12 cellular contexts compared by ENCODE assay signal in genomic region chr12:4603946-4604345, GRCh38. TPM values are rescaled to one million over a fixed set of nuclear protein-coding genes. Genes with fewer than 3 reads are reported as not detected.
A peak's percentile ranks its signal among the peaks of the same experiment; 100 is the strongest.
DNase-seq lines count a peak whose midpoint lies in the region; ATAC-seq and TF ChIP-seq lines count a peak whose summit lies in the region.
"Had no signal": no experiment of that assay in that cellular context is flagged by ENCODE, and none has a peak within 500 bp of the region (broad histone marks: within the 10 kb centered on the region; RNA-seq: fewer than 3 reads in every experiment).

No MANE protein-coding gene starts in this region.

- no peaks in the 10 kb centered on the region for H3K9me3 ChIP-seq in parathyroid adenoma (ENCODE audit: control insufficient read depth, low read length)
- H3K9me3 ChIP-seq: A549; BE2C; BLaER1; BLaER1 treated with 17β-estradiol and CSF1 and Interleukin-3, amounts not matched to agents 10 nM and 100 nM; Caco-2 had no signal

- no peak overlapping the region for H3K9ac ChIP-seq in parathyroid adenoma

- no peaks in the 10 kb centered on the region for H3K27me3 ChIP-seq in parathyroid adenoma (ENCODE audit: control insufficient read depth, insufficient read depth, low read length)
- H3K27me3 ChIP-seq: BLaER1; BLaER1 treated with 17β-estradiol and CSF1 and Interleukin-3, amounts not matched to agents 10 nM and 100 nM had no signal

- H3K4me1 ChIP-seq in parathyroid adenoma: no peaks in the 10 kb centered on the region
- H3K4me1 ChIP-seq: BLaER1 had no signal

- H3K27ac ChIP-seq in parathyroid adenoma: no peak overlapping the region
- H3K27ac ChIP-seq: BLaER1; BLaER1 treated with 17β-estradiol and CSF1 and Interleukin-3, amounts not matched to agents 10 nM and 100 nM had no signal

- H2AFZ ChIP-seq in parathyroid adenoma: peak overlapping the region; percentile 92

- H3K36me3 ChIP-seq in parathyroid adenoma (ENCODE audit: control insufficient read depth, insufficient read depth, low read length): no peaks in the 10 kb centered on the region
- H3K36me3 ChIP-seq: BE2C; BLaER1; BLaER1 treated with 17β-estradiol and CSF1 and Interleukin-3, amounts not matched to agents 10 nM and 100 nM had no signal

- intact Hi-C loops in left colon (cut with DNase I, micrococcal nuclease): no loop called here

- ATAC-seq in left colon (peak; percentile 52), HG03571 (IDR thresholded peaks at IDR 0.05; ENCODE audit: unreplicated experiment) (no peak)

- TF ChIP-seq CTCF in LNCaP clone FGC (IDR thresholded peaks at IDR 0.05; ENCODE audit: control insufficient read depth, extremely low read depth, insufficient read depth): no peak
- TF ChIP-seq CTCF in parathyroid adenoma (IDR thresholded peaks at IDR 0.05): no peak

- peaks cover 10% of the 10 kb centered on the region for H3K79me2 ChIP-seq in parathyroid adenoma

- no peak overlapping the region for H3K4me2 ChIP-seq in parathyroid adenoma (ENCODE audit: low read length)
- H3K4me2 ChIP-seq: A549 had no signal

- no peak overlapping the region; the same call in 1 of the 2 replicates for H3K4me3 ChIP-seq in LNCaP clone FGC (ENCODE audit: low read depth, low read length)
- H3K4me3 ChIP-seq in parathyroid adenoma (ENCODE audit: low read depth, low read length): no peak overlapping the region

- DNase-seq in LNCaP clone FGC (ENCODE audit: low read depth) (peak; percentile 63), left colon (no peak), middle frontal gyrus (ENCODE audit: extremely low spot score, low spot score) (no peak)
- DNase-seq in activated CD4-positive, alpha-beta T cell treated with anti-CD3 and anti-CD28 coated beads for 4 hours: no peak

RNA-seq across cellular contexts. Expression of gene DYRK4, which starts 41.9 kb away (rescaled TPM):
- 10 to 100 TPM; 27.5 to 28.6 TPM for total RNA-seq in left colon

RNA-seq across cellular contexts. Expression of gene AKAP3, which starts 44.9 kb away (rescaled TPM):
- 1 to 10 TPM; 1.6 to 3.4 TPM for total RNA-seq in left colon
- total RNA-seq: A172 had no signal

RNA-seq across cellular contexts. Expression of gene NDUFA9, which starts 45.0 kb away (rescaled TPM):
- total RNA-seq in left colon: 100 to 1,000 TPM; 158 to 242 TPM
